Comparison of ENCODE assay signal across 1 cellular context in the genomic region with DNA sequence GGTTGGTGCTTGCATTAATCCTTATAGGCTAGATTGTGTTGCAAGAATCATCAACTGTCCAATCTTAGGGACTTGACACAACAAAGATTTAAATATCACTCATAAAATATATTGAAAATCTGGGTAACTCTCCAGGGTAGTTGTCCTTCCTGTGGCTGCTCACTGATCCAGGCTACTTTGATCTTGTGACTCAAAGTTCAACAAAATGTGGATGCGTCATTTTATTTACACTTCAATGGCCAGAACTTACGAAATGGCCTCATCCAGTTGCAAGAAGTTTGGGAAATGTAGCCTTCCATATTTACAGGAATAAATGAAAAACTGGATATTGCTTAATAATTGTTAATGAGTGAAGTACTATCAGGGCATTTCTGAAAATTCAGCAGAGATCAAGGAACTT.
TF ChIP-seq lines count a peak whose summit lies in the region.

No MANE protein-coding gene starts in this region.

TF ChIP-seq in A549, 52 proteins besides CTCF, POLR2A, EP300 and RAD21 (continued from another document):
- TF ChIP-seq, protein P1, sequence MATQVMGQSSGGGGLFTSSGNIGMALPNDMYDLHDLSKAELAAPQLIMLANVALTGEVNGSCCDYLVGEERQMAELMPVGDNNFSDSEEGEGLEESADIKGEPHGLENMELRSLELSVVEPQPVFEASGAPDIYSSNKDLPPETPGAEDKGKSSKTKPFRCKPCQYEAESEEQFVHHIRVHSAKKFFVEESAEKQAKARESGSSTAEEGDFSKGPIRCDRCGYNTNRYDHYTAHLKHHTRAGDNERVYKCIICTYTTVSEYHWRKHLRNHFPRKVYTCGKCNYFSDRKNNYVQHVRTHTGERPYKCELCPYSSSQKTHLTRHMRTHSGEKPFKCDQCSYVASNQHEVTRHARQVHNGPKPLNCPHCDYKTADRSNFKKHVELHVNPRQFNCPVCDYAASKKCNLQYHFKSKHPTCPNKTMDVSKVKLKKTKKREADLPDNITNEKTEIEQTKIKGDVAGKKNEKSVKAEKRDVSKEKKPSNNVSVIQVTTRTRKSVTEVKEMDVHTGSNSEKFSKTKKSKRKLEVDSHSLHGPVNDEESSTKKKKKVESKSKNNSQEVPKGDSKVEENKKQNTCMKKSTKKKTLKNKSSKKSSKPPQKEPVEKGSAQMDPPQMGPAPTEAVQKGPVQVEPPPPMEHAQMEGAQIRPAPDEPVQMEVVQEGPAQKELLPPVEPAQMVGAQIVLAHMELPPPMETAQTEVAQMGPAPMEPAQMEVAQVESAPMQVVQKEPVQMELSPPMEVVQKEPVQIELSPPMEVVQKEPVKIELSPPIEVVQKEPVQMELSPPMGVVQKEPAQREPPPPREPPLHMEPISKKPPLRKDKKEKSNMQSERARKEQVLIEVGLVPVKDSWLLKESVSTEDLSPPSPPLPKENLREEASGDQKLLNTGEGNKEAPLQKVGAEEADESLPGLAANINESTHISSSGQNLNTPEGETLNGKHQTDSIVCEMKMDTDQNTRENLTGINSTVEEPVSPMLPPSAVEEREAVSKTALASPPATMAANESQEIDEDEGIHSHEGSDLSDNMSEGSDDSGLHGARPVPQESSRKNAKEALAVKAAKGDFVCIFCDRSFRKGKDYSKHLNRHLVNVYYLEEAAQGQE (IDR thresholded peaks at IDR 0.05) = no peak
- TF ChIP-seq SMC3 (IDR thresholded peaks at IDR 0.05) (peak; percentile 52), RARB (CRISPR knock-in tag; IDR thresholded peaks at IDR 0.05) (no peak), HOXB13 (CRISPR knock-in tag; IDR thresholded peaks at IDR 0.05; ENCODE audit: low read depth) (no peak), TP53 (CRISPR knock-in tag; IDR thresholded peaks at IDR 0.05) (no peak), MAX (IDR thresholded peaks at IDR 0.05) (peak; percentile 42), CBX8 (IDR thresholded peaks at IDR 0.05) (no peak), POLR2AphosphoS2 (conservative IDR thresholded peaks at IDR 0.05; ENCODE audit: low read length) (no peak), MAZ (IDR thresholded peaks at IDR 0.05; ENCODE audit: borderline replicate concordance, low read depth, low read length) (no peak), NFE2L2 (conservative IDR thresholded peaks at IDR 0.05; ENCODE audit: low read length) (no peak), BHLHE40 (IDR thresholded peaks at IDR 0.05; ENCODE audit: low read depth, low read length) (no peak), KDM1A (IDR thresholded peaks at IDR 0.05; ENCODE audit: low read depth) (no peak), JUNB (IDR thresholded peaks at IDR 0.05) (peak; percentile 90), ZFP36 (IDR thresholded peaks at IDR 0.05; ENCODE audit: borderline replicate concordance, partially characterized antibody) (no peak), PHF8 (IDR thresholded peaks at IDR 0.05; ENCODE audit: borderline replicate concordance, low read depth) (no peak), EHF (CRISPR knock-in tag; IDR thresholded peaks at IDR 0.05) (no peak), MAFK (IDR thresholded peaks at IDR 0.05; ENCODE audit: partially characterized antibody) (no peak), FOSL2 (IDR thresholded peaks at IDR 0.05) (peak; percentile 83), FOSL2 (CRISPR knock-in tag; IDR thresholded peaks at IDR 0.05) (peak; percentile 86), BCL3 (IDR thresholded peaks at IDR 0.05) (peak; percentile 78; the same call in 2 of the 3 replicates), ZNF302 (CRISPR knock-in tag; IDR thresholded peaks at IDR 0.05) (no peak), GATA3 (IDR thresholded peaks at IDR 0.05; ENCODE audit: borderline replicate concordance) (peak; percentile 65; the same call in 1 of the 2 replicates), HOXA7 (CRISPR knock-in tag; IDR thresholded peaks at IDR 0.05) (no peak), JUN (IDR thresholded peaks at IDR 0.05) (peak; percentile 73 to 88; a peak in 3 of 5 replicates), CHD4 (IDR thresholded peaks at IDR 0.05; ENCODE audit: borderline replicate concordance) (no peak), CEBPB (IDR thresholded peaks at IDR 0.05) (peak; percentile 94 to 97), ATOH8 (CRISPR knock-in tag; IDR thresholded peaks at IDR 0.05; ENCODE audit: low read depth) (no peak), PBX3 (IDR thresholded peaks at IDR 0.05) (0 out of 2 replicates have a peak, but pooled peaks have one; percentile 19), E2F6 (IDR thresholded peaks at IDR 0.05; ENCODE audit: borderline replicate concordance, low read depth) (no peak), EHMT2 (IDR thresholded peaks at IDR 0.05; ENCODE audit: low read depth) (no peak), NPAS2 (CRISPR knock-in tag; IDR thresholded peaks at IDR 0.05; ENCODE audit: borderline replicate concordance) (no peak)
- TF ChIP-seq, protein P2, sequence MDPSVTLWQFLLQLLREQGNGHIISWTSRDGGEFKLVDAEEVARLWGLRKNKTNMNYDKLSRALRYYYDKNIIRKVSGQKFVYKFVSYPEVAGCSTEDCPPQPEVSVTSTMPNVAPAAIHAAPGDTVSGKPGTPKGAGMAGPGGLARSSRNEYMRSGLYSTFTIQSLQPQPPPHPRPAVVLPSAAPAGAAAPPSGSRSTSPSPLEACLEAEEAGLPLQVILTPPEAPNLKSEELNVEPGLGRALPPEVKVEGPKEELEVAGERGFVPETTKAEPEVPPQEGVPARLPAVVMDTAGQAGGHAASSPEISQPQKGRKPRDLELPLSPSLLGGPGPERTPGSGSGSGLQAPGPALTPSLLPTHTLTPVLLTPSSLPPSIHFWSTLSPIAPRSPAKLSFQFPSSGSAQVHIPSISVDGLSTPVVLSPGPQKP (IDR thresholded peaks at IDR 0.05; ENCODE audit: low read depth, low read length) = no peak
- TF ChIP-seq, protein P3, sequence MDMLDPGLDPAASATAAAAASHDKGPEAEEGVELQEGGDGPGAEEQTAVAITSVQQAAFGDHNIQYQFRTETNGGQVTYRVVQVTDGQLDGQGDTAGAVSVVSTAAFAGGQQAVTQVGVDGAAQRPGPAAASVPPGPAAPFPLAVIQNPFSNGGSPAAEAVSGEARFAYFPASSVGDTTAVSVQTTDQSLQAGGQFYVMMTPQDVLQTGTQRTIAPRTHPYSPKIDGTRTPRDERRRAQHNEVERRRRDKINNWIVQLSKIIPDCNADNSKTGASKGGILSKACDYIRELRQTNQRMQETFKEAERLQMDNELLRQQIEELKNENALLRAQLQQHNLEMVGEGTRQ (IDR thresholded peaks at IDR 0.05) = no peak
- TF ChIP-seq, protein P4, sequence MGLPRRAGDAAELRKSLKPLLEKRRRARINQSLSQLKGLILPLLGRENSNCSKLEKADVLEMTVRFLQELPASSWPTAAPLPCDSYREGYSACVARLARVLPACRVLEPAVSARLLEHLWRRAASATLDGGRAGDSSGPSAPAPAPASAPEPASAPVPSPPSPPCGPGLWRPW (IDR thresholded peaks at IDR 0.05) = peak; percentile 86
